In the genomic region with DNA sequence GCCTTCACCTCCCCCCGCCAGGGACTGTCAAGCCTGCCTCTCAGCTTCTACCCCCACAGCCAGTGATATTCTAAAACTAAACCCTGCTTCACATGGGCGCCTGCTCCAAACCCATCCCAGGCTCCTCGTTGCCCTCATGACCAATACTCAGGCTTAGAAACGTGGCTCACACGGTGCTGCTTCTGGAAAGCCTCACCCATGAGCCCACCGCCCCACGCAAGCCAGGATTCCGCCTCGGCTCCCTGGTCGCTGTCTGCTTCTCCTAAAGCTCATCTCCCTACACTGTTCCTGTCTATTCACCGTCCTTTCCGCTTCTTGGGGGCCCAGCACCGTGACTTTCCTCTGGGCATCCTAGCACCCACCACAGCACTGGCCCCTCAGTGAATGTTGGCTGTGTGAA, we compare ENCODE assay signal across 27 cellular contexts.
"Had no signal": no experiment of that assay in that cellular context is flagged by ENCODE, and none has a peak within 500 bp of the region (broad histone marks: within the 10 kb centered on the region; RNA-seq: fewer than 3 reads in every experiment).

No MANE protein-coding gene starts in this region.

- DNase-seq: hypothalamus; islet precursor cell; left ventricle myocardium inferior; mesendoderm; naive B cell; natural killer cell; nephron progenitor cell; nucleus accumbens; pancreas; posterior cingulate gyrus; retina; right cardiac atrium; stimulated activated CD4-positive, alpha-beta T cell treated with anti-CD3 and anti-CD28 coated beads, Interleukin-12 subunit alpha, Interleukin-12 subunit beta, amount 100 ng/mL, for 4 hours; stimulated activated CD4-positive, alpha-beta T cell treated with anti-CD3 and anti-CD28 coated beads, Interleukin-15, amount 100 ng/mL, for 24 hours; stimulated activated CD4-positive, alpha-beta T cell treated with anti-CD3 and anti-CD28 coated beads, Interleukin-2, amount 100 ng/mL, for 24 hours; stimulated activated CD4-positive, alpha-beta T cell treated with anti-CD3 and anti-CD28 coated beads, Interleukin-4, amount 100 ng/mL, for 1 hour; stimulated activated naive B cell treated with anti-CD40 and anti-IgM and Interleukin-4, amounts not matched to agents 10 μg/mL and 1 μg/mL and 100 μg/mL, for 72 hours; stimulated activated naive CD8-positive, alpha-beta T cell treated with anti-CD3 and anti-CD28 coated beads, Interleukin-15, Interleukin-2, amounts not matched to agents 100 U/mL and 50 U/mL, for 24 hours; stomach; tibial artery had no signal

- H3K4me1 ChIP-seq: left ventricle myocardium inferior, pancreas, prostate gland, stomach, tibial artery, uterus had no signal

- H3K27me3 ChIP-seq: pancreas, stomach, tibial artery, uterus had no signal

- H3K9me3 ChIP-seq: pancreas, prostate gland, stomach, thoracic aorta had no signal

- H3K4me3 ChIP-seq: left ventricle myocardium inferior, lung, pancreas, prostate gland, skin epidermis, stomach, thoracic aorta, tibial artery, uterus had no signal

- H3K4me1 Mint-ChIP-seq: mesothelial cell of epicardium, naive B cell, natural killer cell, nephron progenitor cell had no signal

- H3K27me3 Mint-ChIP-seq: type B pancreatic cell had no signal

- H3K27ac Mint-ChIP-seq: mesothelial cell of epicardium; naive B cell; natural killer cell; stimulated activated naive B cell treated with anti-CD40 and anti-IgM and Interleukin-4, amounts not matched to agents 10 μg/mL and 1 μg/mL and 100 μg/mL, for 72 hours; type B pancreatic cell had no signal

- H3K27ac ChIP-seq: left ventricle myocardium inferior, pancreas, prostate gland, skin epidermis, thoracic aorta, tibial artery, uterus had no signal

- H3K4me3 Mint-ChIP-seq: mesothelial cell of epicardium; naive B cell; natural killer cell; nephron progenitor cell; stimulated activated naive B cell treated with anti-CD40 and anti-IgM and Interleukin-4, amounts not matched to agents 10 μg/mL and 1 μg/mL and 100 μg/mL, for 72 hours; type B pancreatic cell had no signal

- ATAC-seq: natural killer cell; pancreas; right cardiac atrium; stimulated activated naive B cell treated with anti-CD40 and anti-IgM and Interleukin-4, amounts not matched to agents 10 μg/mL and 1 μg/mL and 100 μg/mL, for 72 hours; stimulated activated naive CD8-positive, alpha-beta T cell treated with anti-CD3 and anti-CD28 coated beads, Interleukin-15, Interleukin-2, amounts not matched to agents 100 U/mL and 50 U/mL, for 24 hours had no signal

- H3K36me3 ChIP-seq: pancreas, prostate gland, uterus had no signal

- H3K36me3 Mint-ChIP-seq: natural killer cell had no signal
